Comparison of ENCODE assay signal across 8 cellular contexts in genomic region chr2:11304476-11304875, GRCh38.
"Had no signal": no experiment of that assay in that cellular context is flagged by ENCODE, and none has a peak within 500 bp of the region (broad histone marks: within the 10 kb centered on the region; RNA-seq: fewer than 3 reads in every experiment).

No MANE protein-coding gene starts in this region.

- FAIRE-seq: G401.6, GM12878, GM12891, GM12892, GM18507, GM19239 had no signal

- ATAC-seq: GM12878 had no signal

- H3K4me3 ChIP-seq: GM12878 had no signal

- DNase-seq: GDM1, GF-D8 had no signal
